In genomic region chr20:58528412-58528811, GRCh38 we compare ENCODE assay signal across 29 cellular contexts. TPM values are rescaled to one million over a fixed set of nuclear protein-coding genes. Genes with fewer than 3 reads are reported as not detected.
DNase-seq lines count a peak whose midpoint lies in the region; ATAC-seq, FAIRE-seq and TF ChIP-seq lines count a peak whose summit lies in the region.
"Had no signal": no experiment of that assay in that cellular context is flagged by ENCODE, and none has a peak within 500 bp of the region (broad histone marks: within the 10 kb centered on the region; RNA-seq: fewer than 3 reads in every experiment).

No MANE protein-coding gene starts in this region.

- no peak for FAIRE-seq in HepG2 (lab: Jason Lieb, UNC)
- no peak for FAIRE-seq in K562 (lab: Jason Lieb, UNC)
- FAIRE-seq: GM12878, GM12892, GM18507 had no signal

- no peak for TF ChIP-seq RAD21 in HepG2 (CRISPR knock-in tag; IDR thresholded peaks at IDR 0.05)
- no peak for TF ChIP-seq RAD21 in IMR-90 (IDR thresholded peaks at IDR 0.05; ENCODE audit: low read length)
- TF ChIP-seq RAD21 in K562 (CRISPR knock-in tag; conservative IDR thresholded peaks at IDR 0.05 in 1 of 2, IDR thresholded peaks at IDR 0.05 in 1 of 2): no peak

- H3K9me1 ChIP-seq in IMR-90 (ENCODE audit: insufficient read depth, low read length): peaks cover 7% of the 10 kb centered on the region
- no peaks in the 10 kb centered on the region for H3K9me1 ChIP-seq in K562 (ENCODE audit: control insufficient read depth, insufficient read depth, low read length)

- no peak overlapping the region for H3K18ac ChIP-seq in IMR-90 (ENCODE audit: low read depth, low read length)

- TF ChIP-seq CTCF in HepG2 (CRISPR knock-in tag; IDR thresholded peaks at IDR 0.05) (no peak), right lobe of liver (IDR thresholded peaks at IDR 0.05) (no peak), IMR-90 (conservative IDR thresholded peaks at IDR 0.05; ENCODE audit: low read depth, low read length) (no peak), K562 (IDR thresholded peaks at IDR 0.05 in 2 of 3, conservative IDR thresholded peaks at IDR 0.05 in 1 of 3; ENCODE audit: insufficient read depth in 2 of 3, low read depth in 1 of 3, low read length in 3 of 3) (no peak), tibial artery (IDR thresholded peaks at IDR 0.05) (no peak)

- no peak overlapping the region for H3K23ac ChIP-seq in IMR-90 (ENCODE audit: low read depth, low read length)

- no peak overlapping the region for H3K27ac ChIP-seq in HepG2 (ENCODE audit: extremely low read length, insufficient read depth, low read length)
- H3K27ac ChIP-seq in right lobe of liver: no peak overlapping the region
- no peak overlapping the region for H3K27ac ChIP-seq in IMR-90 (ENCODE audit: insufficient read depth, low read length)
- no peak overlapping the region for H3K27ac ChIP-seq in K562 (ENCODE audit: extremely low read depth, low read depth, low read length)
- no peak overlapping the region for H3K27ac ChIP-seq in tibial artery
- H3K27ac ChIP-seq: 22Rv1, BLaER1 had no signal

- no peak overlapping the region for H2AK9ac ChIP-seq in IMR-90 (replicated peaks; ENCODE audit: low read depth, low read length, poor library complexity)

- no peak for DNase-seq in HepG2 (ENCODE audit: low spot score)
- no peak for DNase-seq in right lobe of liver
- no peak for DNase-seq in IMR-90
- DNase-seq in K562 (ENCODE audit: extremely low read depth in 1 of 4, low spot score in 3 of 4): no peak
- no peak for DNase-seq in tibial artery
- DNase-seq in NCI-H345 (lab: John Stamatoyannopoulos, UW): no peak
- no peak for DNase-seq in NCI-H2196 treated with DMSO at 0.1 percent for 48 hours (lab: John Stamatoyannopoulos, UW; ENCODE audit: unreplicated experiment)
- DNase-seq: ACHN; BE2C; C1 segment of cervical spinal cord; CD4-positive, alpha-beta memory T cell; CD4-positive, CD25-positive, alpha-beta regulatory T cell; CD8-positive, alpha-beta memory T cell; COR-L47; DMS 273 treated with DMSO at 0.1 percent for 48 hours; DMS153; DMS53; DMS79; DND-41; EL; GDM1 had no signal

- no peak overlapping the region for H3K56ac ChIP-seq in IMR-90 (ENCODE audit: extremely low read depth, insufficient read depth, low read length)

- H3K36me3 ChIP-seq in HepG2 (replicated peaks in 1 of 2; ENCODE audit: control insufficient read depth in 1 of 2, insufficient read depth in 2 of 2, low read length in 2 of 2): no peaks in the 10 kb centered on the region
- H3K36me3 ChIP-seq in right lobe of liver: no peaks in the 10 kb centered on the region
- H3K36me3 ChIP-seq in IMR-90 (ENCODE audit: control insufficient read depth, insufficient read depth, low read length): no peaks in the 10 kb centered on the region
- H3K36me3 ChIP-seq in K562 (ENCODE audit: control insufficient read depth, insufficient read depth, low read length): no peaks in the 10 kb centered on the region
- H3K36me3 ChIP-seq in tibial artery: no peaks in the 10 kb centered on the region
- H3K36me3 ChIP-seq: BE2C, BLaER1 had no signal

- H3K4me2 ChIP-seq in HepG2 (ENCODE audit: low read depth, low read length) (no peak overlapping the region), IMR-90 (ENCODE audit: low read depth, low read length) (no peak overlapping the region), K562 (ENCODE audit: insufficient read depth, low read length) (no peak overlapping the region)
- H3K4me2 ChIP-seq: BLaER1 had no signal

- H2BK20ac ChIP-seq in IMR-90 (ENCODE audit: low read depth, low read length): no peak overlapping the region

- H4K91ac ChIP-seq in IMR-90 (ENCODE audit: insufficient read depth, low read depth, low read length): no peak overlapping the region

- no peak overlapping the region for H2BK120ac ChIP-seq in IMR-90 (ENCODE audit: low read depth, low read length)

- ATAC-seq in HepG2 (no peak), right lobe of liver (no peak), IMR-90 (ENCODE audit: low read depth) (no peak), K562 (no peak)
- ATAC-seq: GM12878 had no signal

- no peak overlapping the region for H2BK15ac ChIP-seq in IMR-90 (ENCODE audit: low read depth, low read length)

- no peak for TF ChIP-seq POLR2A in HepG2 (IDR thresholded peaks at IDR 0.05; ENCODE audit: insufficient read depth in 1 of 2, low read depth in 2 of 2, low read length in 2 of 2)
- TF ChIP-seq POLR2A in right lobe of liver (IDR thresholded peaks at IDR 0.05): no peak
- TF ChIP-seq POLR2A in IMR-90 (IDR thresholded peaks at IDR 0.05; ENCODE audit: low read depth, low read length): no peak
- no peak for TF ChIP-seq POLR2A in K562 (conservative IDR thresholded peaks at IDR 0.05)

- dilution Hi-C loops in IMR-90 (cut with HindIII; ENCODE audit: low sequenced_read_pairs, unreplicated experiment): no loop called here

- no peak overlapping the region for H2AK5ac ChIP-seq in IMR-90 (ENCODE audit: low read depth, low read length)

- H3K14ac ChIP-seq in IMR-90 (replicated peaks; ENCODE audit: low read depth, low read length): no peak overlapping the region

- H3K4ac ChIP-seq in IMR-90 (ENCODE audit: low read depth, low read length): no peak overlapping the region

- no peaks in the 10 kb centered on the region for H3K79me2 ChIP-seq in HepG2 (ENCODE audit: insufficient read depth, low read length)
- H3K79me2 ChIP-seq in K562 (ENCODE audit: control insufficient read depth, insufficient read depth, low read length): no peaks in the 10 kb centered on the region

- no peak overlapping the region for H4K8ac ChIP-seq in IMR-90 (ENCODE audit: low read depth in 2 of 2, low read length in 2 of 2)

- CTCF ChIA-PET in HepG2 (lab: Yijun Ruan, JAX; ENCODE audit: low intra/inter-chr PET ratio, low total read pairs) (no interaction called here), IMR-90 (lab: Yijun Ruan, JAX) (no interaction called here), K562 (lab: Yijun Ruan, JAX; ENCODE audit: low intra/inter-chr PET ratio) (no interaction called here)

- BruUV-seq in HepG2 (replicated peaks; lab: Mats Ljungman, UMichigan) (no TSS peak), IMR-90 (replicated peaks; lab: Mats Ljungman, UMichigan) (no TSS peak), K562 (replicated peaks; lab: Mats Ljungman, UMichigan) (no TSS peak)

- in situ Hi-C loops in HepG2 (cut with HindIII; ENCODE audit: extremely low pct_ligation_motif_present, low pct_unique_long_range_greater_than_20kb): no loop called here
- in situ Hi-C loops in IMR-90 (cut with MboI; ENCODE audit: low sequenced_read_pairs): no loop called here
- in situ Hi-C loops in K562 (cut with MboI): no loop called here

- H3K27me3 ChIP-seq in HepG2 (ENCODE audit: control insufficient read depth in 1 of 2, insufficient read depth in 2 of 2, low read length in 2 of 2) (peaks cover 0 to 8% of the 10 kb centered on the region in 2 experiments; a peak in 2 of 5 replicates), right lobe of liver (no peaks in the 10 kb centered on the region), IMR-90 (ENCODE audit: control insufficient read depth, insufficient read depth, low read length) (no peaks in the 10 kb centered on the region), K562 (ENCODE audit: control insufficient read depth in 2 of 2, insufficient read depth in 2 of 2, low read length in 2 of 2) (peaks cover 0 to 9% of the 10 kb centered on the region in 2 experiments; a peak in 1 of 5 replicates), tibial artery (no peaks in the 10 kb centered on the region)
- H3K27me3 ChIP-seq: BE2C, BLaER1 had no signal

- 2% methylated on average over 1 of the region's 1 CpG for WGBS in HepG2 (ENCODE audit: low lambda C conversion rate)
- 75% methylated on average over 1 of the region's 1 CpG for WGBS in right lobe of liver (ENCODE audit: insufficient coverage, low coverage, low lambda C conversion rate, missing lambda C conversion rate)
- no CpG with 5 or more reads among the region's 1 CpG for WGBS in IMR-90 (ENCODE audit: extremely low coverage in 2 of 2, insufficient read length in 1 of 2), 2 experiments
- WGBS in K562 (ENCODE audit: insufficient coverage, low coverage, missing lambda C conversion rate): 0% methylated on average over 1 of the region's 1 CpG

- H3K79me1 ChIP-seq in IMR-90 (ENCODE audit: low read depth in 1 of 2, low read length in 2 of 2): peaks cover 0 to 4% of the 10 kb centered on the region in 2 experiments; a peak in 1 of 4 replicates

- H4K20me1 ChIP-seq in HepG2 (ENCODE audit: insufficient read depth, low read length): no peaks in the 10 kb centered on the region
- no peaks in the 10 kb centered on the region for H4K20me1 ChIP-seq in IMR-90 (ENCODE audit: insufficient read depth, low read length)
- H4K20me1 ChIP-seq in K562 (replicated peaks; ENCODE audit: control insufficient read depth, insufficient read depth, low read length): no peaks in the 10 kb centered on the region
- H4K20me1 ChIP-seq: BLaER1 had no signal

- no peak overlapping the region for H4K5ac ChIP-seq in IMR-90 (ENCODE audit: low read depth, low read length)

- H2BK5ac ChIP-seq in IMR-90 (ENCODE audit: low read depth, low read length, poor library complexity, severe bottlenecking): no peak overlapping the region

- H3K9ac ChIP-seq in HepG2 (ENCODE audit: insufficient read depth, low read depth, low read length) (no peak overlapping the region), IMR-90 (ENCODE audit: low read depth, low read length) (no peak overlapping the region), K562 (ENCODE audit: insufficient read depth in 1 of 2, low read depth in 2 of 2, low read length in 2 of 2) (no peak overlapping the region)
- H3K9ac ChIP-seq: BLaER1 had no signal

- H3K4me3 ChIP-seq in HepG2 (replicated peaks in 1 of 3; ENCODE audit: insufficient read depth in 1 of 3, low read depth in 2 of 3, low read length in 3 of 3) (no peak overlapping the region), right lobe of liver (no peak overlapping the region), IMR-90 (ENCODE audit: insufficient read depth, low read depth, low read length) (no peak overlapping the region), K562 (no peak overlapping the region), tibial artery (no peak overlapping the region)
- H3K4me3 ChIP-seq: BLaER1, GM12878 had no signal

- intact Hi-C loops in HepG2 (cut with micrococcal nuclease; ENCODE audit: unreplicated experiment) (no loop called here), right lobe of liver (cut with DNase I) (no loop called here), IMR-90 (cut with micrococcal nuclease) (no loop called here), K562 (cut with micrococcal nuclease) (no loop called here), tibial artery (cut with DNase I; ENCODE audit: low total_unique reads) (no loop called here)

- peaks cover 32% of the 10 kb centered on the region for H3K9me3 ChIP-seq in HepG2 (ENCODE audit: low read length)
- peaks cover 0 to 9% (median 0%) of the 10 kb centered on the region in 4 donors for H3K9me3 ChIP-seq in right lobe of liver
- H3K9me3 ChIP-seq in IMR-90 (ENCODE audit: control insufficient read depth, insufficient read depth, low read length): peaks cover 15% of the 10 kb centered on the region
- H3K9me3 ChIP-seq in K562 (replicated peaks; ENCODE audit: control insufficient read depth, insufficient read depth, low read depth, low read length): no peaks in the 10 kb centered on the region; the same call in 1 of the 2 replicates
- H3K9me3 ChIP-seq in tibial artery: peaks cover 0 to 36% (median 15%) of the 10 kb centered on the region in 3 donors
- H3K9me3 ChIP-seq: BE2C had no signal

- POLR2A ChIA-PET in HepG2 (lab: Yijun Ruan, JAX) (no interaction called here), IMR-90 (lab: Charles Lee; ENCODE audit: unreplicated experiment) (no interaction called here), K562 (lab: Yijun Ruan, JAX) (no interaction called here)

- H3K4me1 ChIP-seq in HepG2 (ENCODE audit: insufficient read depth, low read length) (no peaks in the 10 kb centered on the region), right lobe of liver (no peaks in the 10 kb centered on the region), IMR-90 (ENCODE audit: control insufficient read depth, insufficient read depth, low read length) (peaks cover 13% of the 10 kb centered on the region), K562 (replicated peaks in 1 of 2; ENCODE audit: control insufficient read depth in 2 of 2, insufficient read depth in 2 of 2, low read length in 2 of 2) (no peaks in the 10 kb centered on the region), tibial artery (no peaks in the 10 kb centered on the region)
- H3K4me1 ChIP-seq: BLaER1 had no signal

- no peak overlapping the region for H2AFZ ChIP-seq in HepG2 (ENCODE audit: low read length)
- no peak overlapping the region for H2AFZ ChIP-seq in IMR-90 (replicated peaks; ENCODE audit: low read length, poor library complexity)
- H2AFZ ChIP-seq in K562 (ENCODE audit: low read depth, low read length): no peak overlapping the region

- no peak for TF ChIP-seq EP300 in HepG2 (IDR thresholded peaks at IDR 0.05; ENCODE audit: low read depth in 2 of 2, low read length in 2 of 2)
- TF ChIP-seq EP300 in HepG2 (CRISPR knock-in tag; IDR thresholded peaks at IDR 0.05; ENCODE audit: borderline replicate concordance): no peak
- TF ChIP-seq EP300 in K562 (IDR thresholded peaks at IDR 0.05; ENCODE audit: low read length): no peak

RNA-seq across cellular contexts. Expression of gene APCDD1L, which starts 13.2 kb away (rescaled TPM):
- total RNA-seq in HepG2 (2016; rRNA removed; fragmentation: Illumina TruSeq; extraction: Trizol): not detected in 2 replicates
- total RNA-seq in HepG2 (2016; cell fraction: cytosol; rRNA removed; fragmentation: Illumina TruSeq; extraction: Trizol; ENCODE audit: low read depth): not detected in 2 replicates
- not detected in 2 replicates for total RNA-seq in HepG2 (2016; cell fraction: insoluble cytoplasmic fraction; rRNA removed; fragmentation: Illumina TruSeq; extraction: Trizol)
- not detected in 2 replicates for total RNA-seq in HepG2 (2016; cell fraction: membrane; rRNA removed; fragmentation: Illumina TruSeq; extraction: Trizol)
- not detected in 2 replicates for total RNA-seq in HepG2 (2016; cell fraction: nucleus; rRNA removed; fragmentation: Illumina TruSeq; extraction: Trizol)
- polyA plus RNA-seq in HepG2 (2011; rRNA removed): not detected in 2 replicates
- polyA plus RNA-seq in HepG2 (2011; cell fraction: cytosol; rRNA removed): not detected in 2 replicates
- not detected in 2 replicates for polyA plus RNA-seq in HepG2 (2011; cell fraction: nucleus; rRNA removed)
- polyA plus RNA-seq in HepG2 (2012): not detected in 2 replicates
- polyA plus RNA-seq in HepG2 (2016; cell fraction: cytosol; fragmentation: Illumina TruSeq; extraction: Trizol; ENCODE audit: low read depth): not detected in 2 replicates
- not detected in 2 replicates for polyA plus RNA-seq in HepG2 (2016; cell fraction: insoluble cytoplasmic fraction; fragmentation: Illumina TruSeq; extraction: Trizol; ENCODE audit: low read depth)
- polyA plus RNA-seq in HepG2 (2016; cell fraction: membrane; fragmentation: Illumina TruSeq; extraction: Trizol; ENCODE audit: low read depth): not detected in 2 replicates
- polyA plus RNA-seq in HepG2 (2016; cell fraction: nucleus; fragmentation: Illumina TruSeq; extraction: Trizol; ENCODE audit: insufficient read depth, low read depth): not detected in 2 replicates
- 0.09 TPM in 1 of 2 replicates, not detected in the other for polyA minus RNA-seq in HepG2 (2011; rRNA and poly(A)+ RNA removed; ENCODE audit: low replicate concordance)
- not detected in 2 replicates for polyA minus RNA-seq in HepG2 (2011; cell fraction: cytosol; rRNA and poly(A)+ RNA removed)
- polyA minus RNA-seq in HepG2 (2011; cell fraction: nucleus; rRNA and poly(A)+ RNA removed): not detected in 2 replicates
- under 1 TPM in 1 of 6 experiments, not detected in 5; 0.04 TPM for total RNA-seq in right lobe of liver
- 2.2 and 2.5 TPM in 2 replicates for total RNA-seq in IMR-90 (2012; rRNA removed)
- polyA plus RNA-seq in IMR-90 (2012; rRNA removed): 18.0 and 18.3 TPM in 2 replicates
- 11.4 and 19.3 TPM in 2 replicates for polyA plus RNA-seq in IMR-90 (2012; cell fraction: cytosol; rRNA removed)
- polyA plus RNA-seq in IMR-90 (2012; cell fraction: nucleus; rRNA removed; ENCODE audit: low replicate concordance): 7.7 and 18.8 TPM in 2 replicates
- not detected in 2 replicates for total RNA-seq in K562 (2011; cell fraction: chromatin; rRNA removed; ENCODE audit: low replicate concordance)
- 0.33 TPM in 1 of 2 replicates, not detected in the other for total RNA-seq in K562 (2011; cell fraction: nucleolus; rRNA removed)
- total RNA-seq in K562 (2011; cell fraction: nucleoplasm; rRNA removed): not detected in 2 replicates
- not detected in 2 replicates for total RNA-seq in K562 (2014; rRNA removed)
- not detected in 2 replicates for total RNA-seq in K562 (2014; rRNA removed; fragmentation: Illumina TruSeq; extraction: Trizol)
- not detected in 2 replicates for total RNA-seq in K562 (2015; rRNA removed; fragmentation: Illumina TruSeq; extraction: Trizol)
- not detected in 2 replicates for total RNA-seq in K562 (2021)
- polyA plus RNA-seq in K562 (2011; rRNA removed): not detected in 2 replicates
- polyA plus RNA-seq in K562 (2011; cell fraction: cytosol; rRNA removed): not detected in 2 replicates
- polyA plus RNA-seq in K562 (2011; cell fraction: nucleus; rRNA removed): not detected in 2 replicates
- 0.03 TPM in 1 of 2 replicates, not detected in the other for polyA plus RNA-seq in K562 (2012)
- not detected in 2 replicates for polyA plus RNA-seq in K562 (2014; fragmentation: Illumina TruSeq; extraction: Trizol)
- polyA plus RNA-seq in K562 (2014; fragmentation: Nextera tagmentation; extraction: Ambion mirVana): not detected
- polyA plus RNA-seq in K562 (2014; rRNA removed): not detected in 2 replicates
- polyA minus RNA-seq in K562 (2011; rRNA and poly(A)+ RNA removed): not detected in 2 replicates
- not detected in 2 replicates for polyA minus RNA-seq in K562 (2011; cell fraction: cytosol; rRNA and poly(A)+ RNA removed)
- polyA minus RNA-seq in K562 (2011; cell fraction: nucleus; rRNA and poly(A)+ RNA removed): not detected in 2 replicates
- total RNA-seq: A673; CD4-positive, alpha-beta memory T cell; CD4-positive, CD25-positive, alpha-beta regulatory T cell; CD8-positive, alpha-beta memory T cell; G401; GM12878 had no signal
- polyA plus RNA-seq: CD14-positive monocyte; CD8-positive, alpha-beta memory T cell had no signal

Comparison
In these comparisons a context has a peak if more than half of its experiments do, and no peak if none do; other contexts are left out.
1. Of the 241 proteins assayed by ChIP-seq in both HepG2 and K562: peak only in HepG2: none; only in K562: MAFG; in both: MAFF and MAFK; in neither: 238.